In genomic region chr2:3569656-3570055, GRCh38 we compare ENCODE assay signal across 2 cellular contexts. TPM values are rescaled to one million over a fixed set of nuclear protein-coding genes. Genes with fewer than 3 reads are reported as not detected.
"Had no signal": no experiment of that assay in that cellular context is flagged by ENCODE, and none has a peak within 500 bp of the region (broad histone marks: within the 10 kb centered on the region; RNA-seq: fewer than 3 reads in every experiment).

No MANE protein-coding gene starts in this region.

RNA-seq across cellular contexts. Expression of gene COLEC11, which starts 25.3 kb away (rescaled TPM):
- total RNA-seq: HT-29 had no signal
- polyA plus RNA-seq: IgD-negative memory B cell had no signal
